26 cellular contexts compared by ENCODE assay signal in the genomic region with DNA sequence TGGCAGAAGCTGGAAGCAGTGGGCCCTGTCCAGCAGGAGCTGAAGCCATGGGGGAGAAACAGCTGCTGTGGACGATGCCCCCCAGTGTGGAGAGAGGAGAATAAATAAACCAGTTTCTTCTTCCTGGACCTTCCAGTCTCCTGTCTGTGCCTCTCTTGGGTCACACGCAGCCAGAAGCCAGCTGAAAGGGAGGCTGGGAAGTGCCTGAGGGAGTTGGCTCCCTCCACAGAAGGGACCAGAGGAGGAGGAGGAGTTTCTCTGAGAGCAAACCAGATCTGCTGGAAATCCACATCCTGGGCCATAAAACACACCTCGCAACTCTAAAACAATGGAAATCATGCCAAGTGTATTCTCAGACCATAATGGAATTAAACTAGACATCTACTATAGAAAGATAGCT.
"Had no signal": no experiment of that assay in that cellular context is flagged by ENCODE, and none has a peak within 500 bp of the region (broad histone marks: within the 10 kb centered on the region; RNA-seq: fewer than 3 reads in every experiment).

No MANE protein-coding gene starts in this region.

- DNase-seq: colonic mucosa; effector CD8-positive, alpha-beta T cell; foreskin keratinocyte; glutamatergic neuron; heart right ventricle; hypothalamus; immature natural killer cell; mucosa of descending colon; naive B cell; right lobe of liver; small intestine; stimulated activated CD4-positive, alpha-beta T cell treated with anti-CD3 and anti-CD28 coated beads, Interleukin-15, amount 100 ng/mL, for 24 hours; stimulated activated CD4-positive, alpha-beta T cell treated with anti-CD3 and anti-CD28 coated beads, Interleukin-2, amount 100 ng/mL, for 48 hours; stimulated activated naive B cell treated with anti-CD40 and anti-IgM and Interleukin-4, amounts not matched to agents 10 μg/mL and 1 μg/mL and 100 μg/mL, for 72 hours; upper lobe of left lung had no signal

- H3K4me1 Mint-ChIP-seq: immature natural killer cell; memory B cell; mesothelial cell of epicardium; naive B cell; stimulated activated naive B cell treated with anti-CD40 and anti-IgM and Interleukin-4, amounts not matched to agents 10 μg/mL and 1 μg/mL and 100 μg/mL, for 72 hours had no signal

- H3K9me3 Mint-ChIP-seq: dendritic cell treated with granulocyte-macrophage colony-stimulating factor and Interleukin-4, amounts not matched to agents 40 ng/mL and 50 ng/mL, for 4 days; mesothelial cell of epicardium; natural killer cell treated with Interleukin-12 subunit alpha and Interleukin-12 subunit beta and Interleukin-15 and Interleukin-18, amount 100 ng/mL, for 72 hours; neural crest cell; stimulated activated naive CD8-positive, alpha-beta T cell treated with anti-CD3 and anti-CD28 coated beads, Interleukin-15, Interleukin-2, amounts not matched to agents 100 ng/mL and 50 ng/mL, for 24 hours had no signal

- H3K27ac ChIP-seq: colonic mucosa, esophagus muscularis mucosa, foreskin keratinocyte, heart right ventricle, parathyroid adenoma, right lobe of liver, thoracic aorta, tibial nerve, upper lobe of left lung had no signal

- H3K79me2 ChIP-seq: parathyroid adenoma had no signal

- H3K27ac Mint-ChIP-seq: dendritic cell treated with granulocyte-macrophage colony-stimulating factor and Interleukin-4, amounts not matched to agents 40 ng/mL and 50 ng/mL, for 4 days; immature natural killer cell; memory B cell; mesothelial cell of epicardium; natural killer cell treated with Interleukin-12 subunit alpha and Interleukin-12 subunit beta and Interleukin-15 and Interleukin-18, amount 100 ng/mL, for 72 hours; progenitor cell of endocrine pancreas; stimulated activated naive B cell treated with anti-CD40 and anti-IgM and Interleukin-4, amounts not matched to agents 10 μg/mL and 1 μg/mL and 100 μg/mL, for 72 hours; stimulated activated naive CD8-positive, alpha-beta T cell treated with anti-CD3 and anti-CD28 coated beads, Interleukin-15, Interleukin-2, amounts not matched to agents 100 ng/mL and 50 ng/mL, for 24 hours had no signal

- H3K27me3 ChIP-seq: colonic mucosa, esophagus muscularis mucosa, heart right ventricle, tibial nerve, upper lobe of left lung had no signal

- H3K4me3 Mint-ChIP-seq: dendritic cell treated with granulocyte-macrophage colony-stimulating factor and Interleukin-4, amounts not matched to agents 40 ng/mL and 50 ng/mL, for 4 days; immature natural killer cell; memory B cell; mesothelial cell of epicardium; natural killer cell treated with Interleukin-12 subunit alpha and Interleukin-12 subunit beta and Interleukin-15 and Interleukin-18, amount 100 ng/mL, for 72 hours; neural crest cell; stimulated activated naive B cell treated with anti-CD40 and anti-IgM and Interleukin-4, amounts not matched to agents 10 μg/mL and 1 μg/mL and 100 μg/mL, for 72 hours; stimulated activated naive CD8-positive, alpha-beta T cell treated with anti-CD3 and anti-CD28 coated beads, Interleukin-15, Interleukin-2, amounts not matched to agents 100 ng/mL and 50 ng/mL, for 24 hours had no signal

- H2AFZ ChIP-seq: parathyroid adenoma had no signal

- H3K36me3 Mint-ChIP-seq: immature natural killer cell; memory B cell; mesothelial cell of epicardium; naive B cell; natural killer cell treated with Interleukin-12 subunit alpha and Interleukin-12 subunit beta and Interleukin-15 and Interleukin-18, amount 100 ng/mL, for 72 hours; stimulated activated naive B cell treated with anti-CD40 and anti-IgM and Interleukin-4, amounts not matched to agents 10 μg/mL and 1 μg/mL and 100 μg/mL, for 72 hours had no signal

- H3K4me1 ChIP-seq: colonic mucosa, esophagus muscularis mucosa, foreskin keratinocyte, heart right ventricle, parathyroid adenoma, right lobe of liver, tibial nerve, upper lobe of left lung had no signal

- H3K9ac ChIP-seq: parathyroid adenoma had no signal

- H3K9me3 ChIP-seq: colonic mucosa, heart right ventricle, mucosa of descending colon, right lobe of liver, thoracic aorta, tibial nerve, upper lobe of left lung had no signal
